8 cellular contexts compared by ENCODE assay signal in genomic region chr1:26537951-26538352, GRCh38. TPM values are rescaled to one million over a fixed set of nuclear protein-coding genes. Genes with fewer than 3 reads are reported as not detected.
A peak's percentile ranks its signal among the peaks of the same experiment; 100 is the strongest.
DNase-seq lines count a peak whose midpoint lies in the region; ATAC-seq, FAIRE-seq and TF ChIP-seq lines count a peak whose summit lies in the region.

No MANE protein-coding gene starts in this region.

- no TSS peak for BruUV-seq in GM12878 (replicated peaks; lab: Mats Ljungman, UMichigan)

- RAD21 ChIA-PET in GM12878 (lab: Charles Lee; ENCODE audit: unreplicated experiment): interaction anchor here (0.5 to 4.4 kb wide), 21 partner anchors 10 to 251 kb away, joined by 3 to 28 read pairs (median 4); no protein-coding TSS in a partner anchor

- POLR2A ChIA-PET in GM12878 (lab: Charles Lee): interaction anchor here (0.5 to 2.3 kb wide), 10 partner anchors 8 to 299 kb away, joined by 3 to 9 read pairs (median 5); no protein-coding TSS in a partner anchor

- no peaks in the 10 kb centered on the region for H3K27me3 ChIP-seq in Loucy (ENCODE audit: insufficient read depth, low read length, poor library complexity, severe bottlenecking)
- H3K27me3 ChIP-seq in GM12878 (replicated peaks in 1 of 2; ENCODE audit: control insufficient read depth in 2 of 2, insufficient read depth in 2 of 2, low read length in 1 of 2): no peaks in the 10 kb centered on the region

- SMC1A ChIA-PET in GM12878 (lab: Charles Lee; ENCODE audit: uncharacterized antibody, unreplicated experiment): interaction anchor here (0.6 to 5.1 kb wide), 21 partner anchors 9 to 363 kb away, joined by 3 to 53 read pairs (median 4); partner anchors contain the start of genes DHDDS, GPATCH3 and RPS6KA1

- intact Hi-C loops in GM12878 (cut with micrococcal nuclease; ENCODE audit: unreplicated experiment): no loop called here
- intact Hi-C loops in mucosa of descending colon (cut with DNase I, micrococcal nuclease): no loop called here

- H3K36me3 ChIP-seq in Loucy (ENCODE audit: insufficient read depth, low read length) (no peaks in the 10 kb centered on the region), GM12878 (ENCODE audit: control insufficient read depth in 2 of 2, insufficient read depth in 2 of 2, low read length in 1 of 2) (peaks cover 0 to 1% of the 10 kb centered on the region in 2 experiments; a peak in 3 of 4 replicates), mucosa of descending colon (ENCODE audit: low read depth) (no peaks in the 10 kb centered on the region)

- ATAC-seq in GM12878 (peak; percentile 4; the same call in 1 of the 3 replicates), mucosa of descending colon (peak; percentile 76), HG03342 (IDR thresholded peaks at IDR 0.05; ENCODE audit: unreplicated experiment) (no peak)

- H3K4me1 ChIP-seq in Loucy (ENCODE audit: insufficient read depth, low read length, poor library complexity, severe bottlenecking) (peaks cover 46% of the 10 kb centered on the region), GM12878 (ENCODE audit: control insufficient read depth, insufficient read depth, low read length) (peaks cover 53% of the 10 kb centered on the region), mucosa of descending colon (ENCODE audit: low read depth) (peaks cover 41% of the 10 kb centered on the region)

- 28% methylated on average over 2 of the region's 2 CpGs for WGBS in GM12878 (ENCODE audit: insufficient coverage, insufficient replicate concordance, low lambda C conversion rate, missing lambda C conversion rate)

- TF ChIP-seq POLR2A in GM12878 (IDR thresholded peaks at IDR 0.05; ENCODE audit: low read depth, low read length): no peak

- TF ChIP-seq EP300 in GM12878 (IDR thresholded peaks at IDR 0.05; ENCODE audit: borderline replicate concordance in 1 of 2, control insufficient read depth in 1 of 2, low read depth in 2 of 2, low read length in 2 of 2): no peak

- no peak overlapping the region for H2AFZ ChIP-seq in Loucy (ENCODE audit: low read length)
- H2AFZ ChIP-seq in GM12878 (ENCODE audit: control insufficient read depth, low read depth, low read length): no peak overlapping the region

- H3K79me2 ChIP-seq in Loucy (ENCODE audit: insufficient read depth, low read length) (peaks cover 6% of the 10 kb centered on the region; the same call in 1 of the 2 replicates), GM12878 (ENCODE audit: control insufficient read depth, insufficient read depth, low read length) (peaks cover 2% of the 10 kb centered on the region; the same call in 1 of the 2 replicates)

- no peaks in the 10 kb centered on the region for H3K9me3 ChIP-seq in Loucy (ENCODE audit: insufficient read depth, low read depth, low read length)
- no peaks in the 10 kb centered on the region for H3K9me3 ChIP-seq in GM12878 (replicated peaks; ENCODE audit: control insufficient read depth, insufficient read depth, low read length)
- H3K9me3 ChIP-seq in mucosa of descending colon: no peaks in the 10 kb centered on the region

- TF ChIP-seq RAD21 in GM12878 (IDR thresholded peaks at IDR 0.05; ENCODE audit: insufficient read depth, low read depth, low read length): peak; percentile 48

- H3K27ac ChIP-seq in GM12878 (ENCODE audit: control insufficient read depth, insufficient read depth): no peak overlapping the region

- peak; percentile 74 for DNase-seq in G401 (ENCODE audit: low spot score)
- no peak for DNase-seq in GM12878 (ENCODE audit: low read depth, low spot score)
- DNase-seq in mucosa of descending colon: peak in 1 of 3 donors; percentile 49
- no peak for DNase-seq in DMS153 treated with DMSO at 0.1 percent for 48 hours (lab: John Stamatoyannopoulos, UW; ENCODE audit: unreplicated experiment)
- no peak for DNase-seq in NCI-H510A (lab: John Stamatoyannopoulos, UW)
- DNase-seq in stimulated activated CD4-positive, alpha-beta T cell treated with anti-CD3 and anti-CD28 coated beads, Interleukin-1b, Interleukin-23, amount 100 ng/mL, for 48 hours: no peak

- no peaks in the 10 kb centered on the region for H3K9me2 ChIP-seq in Loucy (replicated peaks; ENCODE audit: low read depth, low read length)

- H3F3A ChIP-seq in Loucy (ENCODE audit: low read depth): 0 out of 2 replicates have a peak, but pooled peaks cover 8% of the 10 kb centered on the region

- no peaks in the 10 kb centered on the region for H4K20me1 ChIP-seq in Loucy (ENCODE audit: insufficient read depth, low read length, poor library complexity, severe bottlenecking)
- no peaks in the 10 kb centered on the region for H4K20me1 ChIP-seq in GM12878 (ENCODE audit: control insufficient read depth, insufficient read depth)

- H3K9ac ChIP-seq in Loucy (ENCODE audit: low read depth, low read length, poor library complexity, severe bottlenecking) (no peak overlapping the region), GM12878 (ENCODE audit: control insufficient read depth, insufficient read depth, low read length) (no peak overlapping the region)

- H3K4me3 ChIP-seq in Loucy (ENCODE audit: low read length, poor library complexity, severe bottlenecking) (no peak overlapping the region), GM12878 (no peak overlapping the region), mucosa of descending colon (no peak overlapping the region)

- CTCF ChIA-PET in GM12878 (lab: Yijun Ruan, JAX): interaction anchor here (0.8 to 6.0 kb wide), 33 partner anchors 9 to 304 kb away, joined by 3 to 123 read pairs (median 7); partner anchors contain the start of genes CEP85, PIGV and RPS6KA1

- H3K4me2 ChIP-seq in Loucy (ENCODE audit: low read depth, low read length, poor library complexity, severe bottlenecking): no peak overlapping the region
- no peak overlapping the region for H3K4me2 ChIP-seq in GM12878 (ENCODE audit: control insufficient read depth, insufficient read depth)

- FAIRE-seq in GM12878 (lab: Jason Lieb, UNC): no peak

- in situ Hi-C loops in G401 (cut with HindIII; ENCODE audit: low sequenced_read_pairs) (no loop called here), GM12878 (cut with MboI) (no loop called here)

- TF ChIP-seq CTCF in Loucy (conservative IDR thresholded peaks at IDR 0.05; ENCODE audit: low read length) (peak; percentile 43), GM12878 (IDR thresholded peaks at IDR 0.05 in 2 of 3, conservative IDR thresholded peaks at IDR 0.05 in 1 of 3; ENCODE audit: control insufficient read depth in 2 of 3, extremely low read depth in 1 of 3, insufficient read depth in 1 of 3, low read depth in 3 of 3, low read length in 3 of 3) (peak; percentile 28 to 36 (median 30); a peak in 4 of 6 replicates), mucosa of descending colon (IDR thresholded peaks at IDR 0.05) (no peak)

TF ChIP-seq in GM12878, 131 proteins besides CTCF, POLR2A, EP300 and RAD21:
- TF ChIP-seq RB1 (IDR thresholded peaks at IDR 0.05; ENCODE audit: borderline replicate concordance) (no peak), BMI1 (IDR thresholded peaks at IDR 0.05; ENCODE audit: borderline replicate concordance) (peak; percentile 49; the same call in 1 of the 2 replicates), EZH2 (IDR thresholded peaks at IDR 0.05; ENCODE audit: borderline replicate concordance, control insufficient read depth, low read depth, low read length) (no peak)

RNA-seq across cellular contexts. Expression of gene RPS6KA1, which starts 8.4 kb away (rescaled TPM):
- 254 and 296 TPM in 2 replicates for total RNA-seq in G401 (2014; rRNA removed; shearing (Covaris generic))
- total RNA-seq in GM12878 (2013; cell fraction: nucleolus; rRNA removed): 130 and 155 TPM in 2 replicates
- total RNA-seq in GM12878 (2014; rRNA removed): 118 and 136 TPM in 2 replicates
- total RNA-seq in GM12878 (2014; rRNA removed; fragmentation: Illumina TruSeq; extraction: Trizol): 75.2 and 83.4 TPM in 2 replicates
- 115 and 116 TPM in 2 replicates for total RNA-seq in GM12878 (2021)
- 41.7 TPM for polyA plus RNA-seq in GM12878 (2011; ENCODE audit: low read depth)
- polyA plus RNA-seq in GM12878 (2011; rRNA removed): 53.7 and 92.1 TPM in 2 replicates
- 108 and 121 TPM in 2 replicates for polyA plus RNA-seq in GM12878 (2011; cell fraction: cytosol; rRNA removed)
- 133 and 140 TPM in 2 replicates for polyA plus RNA-seq in GM12878 (2011; cell fraction: nucleus; rRNA removed)
- 80.5 and 83.0 TPM in 2 replicates for polyA plus RNA-seq in GM12878 (2012)
- 72.1 and 74.9 TPM in 2 replicates for polyA plus RNA-seq in GM12878 (2014; fragmentation: Illumina TruSeq; extraction: Trizol)
- polyA plus RNA-seq in GM12878 (2014; fragmentation: Nextera tagmentation; extraction: Ambion mirVana): 1 to 10 TPM; 5.0 to 9.9 TPM
- polyA plus RNA-seq in GM12878 (2014; rRNA removed): 89.3 and 90.9 TPM in 2 replicates
- 100 to 1,000 TPM in 1 of 2 experiments, 10 to 100 TPM in 1; 99.4 to 106 TPM for polyA plus RNA-seq in GM12878 (2016; fragmentation: Nextera tagmentation; extraction: Ambion mirVana)
- 110 and 170 TPM in 2 replicates for polyA minus RNA-seq in GM12878 (2011; rRNA and poly(A)+ RNA removed)
- 54.0 and 77.9 TPM in 2 replicates for polyA minus RNA-seq in GM12878 (2011; cell fraction: cytosol; rRNA and poly(A)+ RNA removed)
- polyA minus RNA-seq in GM12878 (2011; cell fraction: nucleus; rRNA and poly(A)+ RNA removed): 84.0 and 132 TPM in 2 replicates
- total RNA-seq in mucosa of descending colon: 100 to 1,000 TPM in 2 of 3 donors, 10 to 100 TPM in 1; 81.4 to 183 (median 146) TPM
